ENCODE assay signal across 8 cellular contexts in the genomic region with DNA sequence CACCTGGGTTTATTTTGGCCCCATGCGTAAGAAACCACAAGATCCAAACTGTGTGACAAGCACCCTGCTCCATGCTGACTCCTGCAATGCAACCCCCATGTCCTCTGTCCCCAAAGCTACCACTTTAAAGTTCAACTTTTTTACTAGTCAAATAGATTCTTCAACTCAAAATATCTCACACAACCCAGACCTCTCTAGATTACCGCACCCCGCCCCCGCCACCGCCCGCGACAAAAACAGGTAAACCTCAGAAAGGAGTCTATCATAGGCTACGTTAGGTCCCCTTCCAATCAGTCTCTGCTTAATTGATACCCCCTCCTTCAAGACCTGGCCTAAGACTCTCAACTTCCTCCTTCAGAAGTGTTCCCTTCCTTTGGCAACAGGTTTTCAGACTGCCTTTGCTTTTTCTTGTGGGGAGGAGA. TPM values are rescaled to one million over a fixed set of nuclear protein-coding genes. Genes with fewer than 3 reads are reported as not detected.
A peak's percentile ranks its signal among the peaks of the same experiment; 100 is the strongest.
DNase-seq lines count a peak whose midpoint lies in the region; ATAC-seq and TF ChIP-seq lines count a peak whose summit lies in the region.

No MANE protein-coding gene starts in this region.

- intact Hi-C loops in heart left ventricle (cut with DNase I) = loop anchor here in 8 of 10 donors (2.0 to 10.0 kb wide), 10 partner anchors 108 to 543 kb away; no protein-coding TSS in a partner anchor
- intact Hi-C loops in left cardiac atrium (cut with DNase I) = loop anchor here (2.0 to 5.0 kb wide), 3 partner anchors 108 to 242 kb away; no protein-coding TSS in a partner anchor
- intact Hi-C loops in left ventricle myocardium inferior (cut with micrococcal nuclease) = no loop called here

- no peak for TF ChIP-seq POLR2A in heart left ventricle (IDR thresholded peaks at IDR 0.05)

- DNase-seq in heart left ventricle = peak in 3 of 5 donors; percentile 13 to 21 (median 18)
- DNase-seq in left cardiac atrium = no peak
- DNase-seq in activated gamma-delta T cell (lab: John Stamatoyannopoulos, UW) = peak; percentile 54
- DNase-seq in left ventricle myocardium inferior = no peak
- no peak for DNase-seq in NAMALWA (ENCODE audit: low spot score)
- DNase-seq in SW480 (ENCODE audit: low spot score) = no peak

- ATAC-seq in heart left ventricle (no peak), left cardiac atrium (no peak), GM18519 (IDR thresholded peaks at IDR 0.05; ENCODE audit: low FRiP score, unreplicated experiment) (no peak)

- H3K36me3 ChIP-seq in heart left ventricle (peaks cover 0 to 53% (median 39%) of the 10 kb centered on the region in 9 donors), left ventricle myocardium inferior (peaks cover 40% of the 10 kb centered on the region)

- H3K27ac ChIP-seq in heart left ventricle = peak overlapping the region; percentile 98 to 100 (median 99)
- peak overlapping the region; percentile 100 for H3K27ac ChIP-seq in left ventricle myocardium inferior (replicated peaks)
- H3K27ac ChIP-seq in skin epidermis = peak overlapping the region; percentile 94 to 100 (median 100)

- WGBS in heart left ventricle, 4 donors = 17 to 34% (median 26%) methylated on average over 8 of the region's 8 CpGs

- TF ChIP-seq CTCF in heart left ventricle (IDR thresholded peaks at IDR 0.05) (no peak), left ventricle myocardium inferior (IDR thresholded peaks at IDR 0.05; ENCODE audit: borderline replicate concordance) (no peak)

- H3K27me3 ChIP-seq in heart left ventricle (no peaks in the 10 kb centered on the region), left ventricle myocardium inferior (ENCODE audit: low read depth) (no peaks in the 10 kb centered on the region)

- H3K4me1 ChIP-seq in heart left ventricle (peaks cover 0 to 46% (median 24%) of the 10 kb centered on the region in 12 donors), left ventricle myocardium inferior (peaks cover 81% of the 10 kb centered on the region)

- H3K4me3 ChIP-seq in heart left ventricle (peak overlapping the region; percentile 60 to 94 (median 84)), left ventricle myocardium inferior (peak overlapping the region; percentile 96), skin epidermis (peak overlapping the region; percentile 62 to 90 (median 79))

- H3K9me3 ChIP-seq in heart left ventricle (no peaks in the 10 kb centered on the region), left ventricle myocardium inferior (replicated peaks) (no peaks in the 10 kb centered on the region)

RNA-seq across cellular contexts. Expression of gene ZFP36L1, which starts 2.2 kb away (rescaled TPM):
- total RNA-seq in heart left ventricle (100 to 1,000 TPM in 3 of 9 donors, 10 to 100 TPM in 6; 47.8 to 183 (median 68.9) TPM), left cardiac atrium (100 to 1,000 TPM in 1 of 2 donors, 10 to 100 TPM in 1; 89.6 to 105 TPM), left ventricle myocardium inferior (48.0 TPM)
- polyA plus RNA-seq in heart left ventricle = 10 to 100 TPM; 21.2 to 84.5 TPM

Comparison
In these comparisons a context has a peak if more than half of its experiments do, and no peak if none do; other contexts are left out.
1. DNase-seq: peak in heart left ventricle (3 of 5) and activated gamma-delta T cell (single experiment); none in left cardiac atrium (single experiment), left ventricle myocardium inferior (single experiment), NAMALWA (single experiment) and SW480 (single experiment).
2. Peak in every context shown above with its lines, with median percentiles within 50 percentile points of each other: H3K27ac ChIP-seq and H3K4me3 ChIP-seq.